Comparison of ENCODE assay signal across 1 cellular context in the genomic region with DNA sequence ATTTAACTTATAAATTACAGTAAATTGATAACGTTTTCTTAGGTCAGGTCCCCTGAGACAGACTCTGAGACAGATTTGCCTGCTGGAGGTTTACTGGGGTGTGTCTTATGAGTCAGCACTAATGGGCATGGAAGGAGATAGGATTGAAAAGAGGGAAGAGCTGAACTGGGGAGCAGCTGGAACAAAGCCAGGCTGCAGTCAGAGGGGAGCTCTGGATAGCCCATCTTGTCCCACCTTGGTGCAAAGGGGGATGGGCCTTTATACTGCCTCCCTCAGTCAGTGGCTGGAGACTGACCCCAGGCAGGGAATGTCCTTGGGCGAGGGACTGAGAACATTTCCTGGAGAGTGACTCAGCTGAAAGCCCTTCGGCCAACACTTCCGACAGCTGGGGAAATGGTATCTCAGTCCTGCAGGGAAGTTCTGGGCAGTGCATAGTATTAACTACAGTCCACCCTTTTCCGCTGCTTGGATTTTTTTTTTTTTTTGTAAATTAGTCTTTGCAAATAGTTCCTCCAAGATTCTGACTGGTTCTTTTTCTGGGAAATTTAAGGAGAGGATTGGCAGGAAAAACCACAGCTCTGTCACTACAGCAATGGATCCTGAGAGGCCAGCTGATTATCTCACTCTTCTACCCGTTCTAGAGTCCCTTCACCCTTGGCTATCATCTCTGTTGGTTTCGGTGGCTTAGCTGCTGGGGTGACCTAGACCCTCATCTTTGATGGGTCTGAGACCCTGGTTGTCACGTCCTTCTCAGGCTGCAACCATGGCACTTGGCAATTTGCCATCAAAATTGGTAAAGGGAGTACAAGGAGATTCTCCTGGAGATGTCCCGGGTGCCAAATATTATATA.
A peak's percentile ranks its signal among the peaks of the same experiment; 100 is the strongest.
TF ChIP-seq lines count a peak whose summit lies in the region.

No MANE protein-coding gene starts in this region.

TF ChIP-seq in K562, 482 proteins besides CTCF, POLR2A, EP300 and RAD21 (continued from another document and continues in another):
- TF ChIP-seq MECOM (CRISPR knock-in tag; IDR thresholded peaks at IDR 0.05) (peak; percentile 72), SMARCA4 (IDR thresholded peaks at IDR 0.05) (peak; percentile 98), RBFOX2 (IDR thresholded peaks at IDR 0.05; ENCODE audit: low read depth, low read length) (peak; percentile 45), E2F3 (CRISPR knock-in tag; IDR thresholded peaks at IDR 0.05) (0 out of 2 replicates have a peak, but pooled peaks have one; percentile 41), ZNF124 (CRISPR knock-in tag; IDR thresholded peaks at IDR 0.05) (no peak), ZSCAN32 (CRISPR knock-in tag; IDR thresholded peaks at IDR 0.05) (no peak), ASH1L (IDR thresholded peaks at IDR 0.05; ENCODE audit: borderline replicate concordance, low read depth, partially characterized antibody) (no peak), NEUROD1 (IDR thresholded peaks at IDR 0.05; ENCODE audit: borderline replicate concordance, low read depth, low read length, partially characterized antibody) (peak; percentile 80), SIN3B (IDR thresholded peaks at IDR 0.05; ENCODE audit: low read depth) (0 out of 2 replicates have a peak, but pooled peaks have one; percentile 21), HDAC3 (IDR thresholded peaks at IDR 0.05; ENCODE audit: borderline replicate concordance, partially characterized antibody) (peak; percentile 81), YY1 (IDR thresholded peaks at IDR 0.05; ENCODE audit: borderline replicate concordance in 1 of 3, control insufficient read depth in 1 of 3, extremely low read depth in 1 of 3, insufficient read depth in 3 of 3, insufficient read length in 1 of 3, insufficient replicate concordance in 2 of 3, low read depth in 1 of 3, low read length in 2 of 3) (peak in 2 of 3 experiments; percentile 17 to 41), ESRRA (IDR thresholded peaks at IDR 0.05; ENCODE audit: borderline replicate concordance, low read depth) (peak; percentile 98), NCOA2 (IDR thresholded peaks at IDR 0.05; ENCODE audit: partially characterized antibody in 2 of 2) (peak in 1 of 2 experiments; percentile 18), ARNT (IDR thresholded peaks at IDR 0.05) (peak; percentile 53 to 83; a peak in 3 of 4 replicates), CCNT2 (IDR thresholded peaks at IDR 0.05; ENCODE audit: borderline replicate concordance, extremely low read depth, insufficient read length, low read depth, low read length) (peak; percentile 60), CAMTA2 (CRISPR knock-in tag; conservative IDR thresholded peaks at IDR 0.05) (no peak), ZNF77 (CRISPR knock-in tag; IDR thresholded peaks at IDR 0.05) (no peak), SP2 (IDR thresholded peaks at IDR 0.05; ENCODE audit: extremely low read depth, low read depth, low read length, poor library complexity, severe bottlenecking) (no peak), RCOR1 (IDR thresholded peaks at IDR 0.05; ENCODE audit: borderline replicate concordance in 1 of 2, low read depth in 2 of 2, low read length in 2 of 2) (peak in 1 of 2 experiments; percentile 67; a peak in 3 of 4 replicates), JUN (IDR thresholded peaks at IDR 0.05; ENCODE audit: borderline replicate concordance, low read depth, low read length) (peak; percentile 75; the same call in 1 of the 2 replicates), JUN (CRISPR knock-in tag; IDR thresholded peaks at IDR 0.05; ENCODE audit: borderline replicate concordance) (no peak), BRD9 (IDR thresholded peaks at IDR 0.05; ENCODE audit: low read depth, partially characterized antibody) (no peak), CBFA2T3 (IDR thresholded peaks at IDR 0.05) (peak; percentile 94), SLC30A9 (CRISPR knock-in tag; IDR thresholded peaks at IDR 0.05) (no peak), PHB2 (IDR thresholded peaks at IDR 0.05; ENCODE audit: low read depth) (peak; percentile 56; the same call in 1 of the 2 replicates), KLF6 (CRISPR knock-in tag; IDR thresholded peaks at IDR 0.05; ENCODE audit: borderline replicate concordance) (peak; percentile 69; the same call in 1 of the 2 replicates), GATAD2B (IDR thresholded peaks at IDR 0.05; ENCODE audit: borderline replicate concordance) (peak; percentile 69; the same call in 1 of the 2 replicates), FOXO4 (CRISPR knock-in tag; IDR thresholded peaks at IDR 0.05) (0 out of 2 replicates have a peak, but pooled peaks have one; percentile 27), EWSR1 (IDR thresholded peaks at IDR 0.05; ENCODE audit: borderline replicate concordance, low read depth, partially characterized antibody) (no peak), ARID2 (IDR thresholded peaks at IDR 0.05) (no peak), TSHZ1 (CRISPR knock-in tag; IDR thresholded peaks at IDR 0.05) (peak; percentile 40; the same call in 1 of the 2 replicates), ZNF197 (CRISPR knock-in tag; IDR thresholded peaks at IDR 0.05; ENCODE audit: low read depth) (no peak), SREBF1 (IDR thresholded peaks at IDR 0.05; ENCODE audit: borderline replicate concordance, low read depth, low read length) (no peak), POLR2G (IDR thresholded peaks at IDR 0.05; ENCODE audit: low read depth, low read length) (no peak), POLR3A (IDR thresholded peaks at IDR 0.05; ENCODE audit: borderline replicate concordance, extremely low read depth, insufficient read depth, insufficient read length) (no peak), STAT5B (CRISPR knock-in tag; IDR thresholded peaks at IDR 0.05) (no peak), PTBP1 (IDR thresholded peaks at IDR 0.05; ENCODE audit: low read depth, low read length) (no peak), FOS (IDR thresholded peaks at IDR 0.05; ENCODE audit: extremely low read depth, insufficient read length) (no peak), FOSL1 (tag; conservative IDR thresholded peaks at IDR 0.05) (peak; percentile 96)
- TF ChIP-seq, protein P1, sequence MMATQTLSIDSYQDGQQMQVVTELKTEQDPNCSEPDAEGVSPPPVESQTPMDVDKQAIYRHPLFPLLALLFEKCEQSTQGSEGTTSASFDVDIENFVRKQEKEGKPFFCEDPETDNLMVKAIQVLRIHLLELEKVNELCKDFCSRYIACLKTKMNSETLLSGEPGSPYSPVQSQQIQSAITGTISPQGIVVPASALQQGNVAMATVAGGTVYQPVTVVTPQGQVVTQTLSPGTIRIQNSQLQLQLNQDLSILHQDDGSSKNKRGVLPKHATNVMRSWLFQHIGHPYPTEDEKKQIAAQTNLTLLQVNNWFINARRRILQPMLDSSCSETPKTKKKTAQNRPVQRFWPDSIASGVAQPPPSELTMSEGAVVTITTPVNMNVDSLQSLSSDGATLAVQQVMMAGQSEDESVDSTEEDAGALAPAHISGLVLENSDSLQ (IDR thresholded peaks at IDR 0.05): peak; percentile 73
- TF ChIP-seq, protein P2, sequence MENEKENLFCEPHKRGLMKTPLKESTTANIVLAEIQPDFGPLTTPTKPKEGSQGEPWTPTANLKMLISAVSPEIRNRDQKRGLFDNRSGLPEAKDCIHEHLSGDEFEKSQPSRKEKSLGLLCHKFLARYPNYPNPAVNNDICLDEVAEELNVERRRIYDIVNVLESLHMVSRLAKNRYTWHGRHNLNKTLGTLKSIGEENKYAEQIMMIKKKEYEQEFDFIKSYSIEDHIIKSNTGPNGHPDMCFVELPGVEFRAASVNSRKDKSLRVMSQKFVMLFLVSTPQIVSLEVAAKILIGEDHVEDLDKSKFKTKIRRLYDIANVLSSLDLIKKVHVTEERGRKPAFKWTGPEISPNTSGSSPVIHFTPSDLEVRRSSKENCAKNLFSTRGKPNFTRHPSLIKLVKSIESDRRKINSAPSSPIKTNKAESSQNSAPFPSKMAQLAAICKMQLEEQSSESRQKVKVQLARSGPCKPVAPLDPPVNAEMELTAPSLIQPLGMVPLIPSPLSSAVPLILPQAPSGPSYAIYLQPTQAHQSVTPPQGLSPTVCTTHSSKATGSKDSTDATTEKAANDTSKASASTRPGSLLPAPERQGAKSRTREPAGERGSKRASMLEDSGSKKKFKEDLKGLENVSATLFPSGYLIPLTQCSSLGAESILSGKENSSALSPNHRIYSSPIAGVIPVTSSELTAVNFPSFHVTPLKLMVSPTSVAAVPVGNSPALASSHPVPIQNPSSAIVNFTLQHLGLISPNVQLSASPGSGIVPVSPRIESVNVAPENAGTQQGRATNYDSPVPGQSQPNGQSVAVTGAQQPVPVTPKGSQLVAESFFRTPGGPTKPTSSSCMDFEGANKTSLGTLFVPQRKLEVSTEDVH (IDR thresholded peaks at IDR 0.05; ENCODE audit: low read depth, partially characterized antibody): peak; percentile 33
